16 cellular contexts compared by ENCODE assay signal in genomic region chr4:5378002-5378401, GRCh38.
DNase-seq lines count a peak whose midpoint lies in the region; ATAC-seq and TF ChIP-seq lines count a peak whose summit lies in the region.
"Had no signal": no experiment of that assay in that cellular context is flagged by ENCODE, and none has a peak within 500 bp of the region (broad histone marks: within the 10 kb centered on the region; RNA-seq: fewer than 3 reads in every experiment).

No MANE protein-coding gene starts in this region.

- H3K9me3 Mint-ChIP-seq in WTC11, result peaks cover 28% of the 10 kb centered on the region
- peaks cover 8% of the 10 kb centered on the region for H3K9me3 Mint-ChIP-seq in activated CD8-positive, alpha-beta T cell treated with anti-CD3 and anti-CD28 coated beads, Interleukin-2, amount 10 ng/mL, durations not matched to agents 7 days and 5 days (ENCODE audit: insufficient read depth)
- peaks cover 9 to 13% of the 10 kb centered on the region in 2 donors for H3K9me3 Mint-ChIP-seq in activated T-cell treated with anti-CD3 and anti-CD28 coated beads, Interleukin-2, amount 50 U/mL, for 72 hours

- no peak for ATAC-seq in WTC11
- no peak for ATAC-seq in activated CD8-positive, alpha-beta T cell treated with anti-CD3 and anti-CD28 coated beads, Interleukin-2, amount 10 ng/mL, durations not matched to agents 7 days and 5 days
- no peak for ATAC-seq in activated T-cell treated with anti-CD3 and anti-CD28 coated beads, Interleukin-2, amount 50 U/mL, for 72 hours (replicated peaks in 1 of 2)
- ATAC-seq: gastrocnemius medialis had no signal

- no peaks in the 10 kb centered on the region for H3K4me1 Mint-ChIP-seq in WTC11
- H3K4me1 Mint-ChIP-seq in activated CD8-positive, alpha-beta T cell treated with anti-CD3 and anti-CD28 coated beads, Interleukin-2, amount 10 ng/mL, durations not matched to agents 7 days and 5 days (ENCODE audit: low read depth), result no peaks in the 10 kb centered on the region
- no peaks in the 10 kb centered on the region for H3K4me1 Mint-ChIP-seq in activated T-cell treated with anti-CD3 and anti-CD28 coated beads, Interleukin-2, amount 50 U/mL, for 72 hours (ENCODE audit: low read depth)

- H3K36me3 Mint-ChIP-seq in WTC11, result peaks cover 9% of the 10 kb centered on the region; the same call in 1 of the 2 replicates
- no peaks in the 10 kb centered on the region for H3K36me3 Mint-ChIP-seq in activated CD8-positive, alpha-beta T cell treated with anti-CD3 and anti-CD28 coated beads, Interleukin-2, amount 10 ng/mL, durations not matched to agents 7 days and 5 days (ENCODE audit: low read depth)
- peaks cover 1% of the 10 kb centered on the region in 2 donors for H3K36me3 Mint-ChIP-seq in activated T-cell treated with anti-CD3 and anti-CD28 coated beads, Interleukin-2, amount 50 U/mL, for 72 hours (ENCODE audit: insufficient read depth in 2 of 2)

- no peak overlapping the region for H3K4me3 ChIP-seq in HFF-Myc (replicated peaks; ENCODE audit: low read depth, low read length)
- H3K4me3 ChIP-seq: gastrocnemius medialis, lung, prostate gland, thoracic aorta had no signal

- H3K4me3 Mint-ChIP-seq in WTC11, result no peak overlapping the region
- no peak overlapping the region for H3K4me3 Mint-ChIP-seq in activated CD8-positive, alpha-beta T cell treated with anti-CD3 and anti-CD28 coated beads, Interleukin-2, amount 10 ng/mL, durations not matched to agents 7 days and 5 days
- H3K4me3 Mint-ChIP-seq in activated T-cell treated with anti-CD3 and anti-CD28 coated beads, Interleukin-2, amount 50 U/mL, for 72 hours, result no peak overlapping the region

- H3K27me3 Mint-ChIP-seq in WTC11 (ENCODE audit: low read depth), result peaks cover 12% of the 10 kb centered on the region
- no peaks in the 10 kb centered on the region for H3K27me3 Mint-ChIP-seq in activated CD8-positive, alpha-beta T cell treated with anti-CD3 and anti-CD28 coated beads, Interleukin-2, amount 10 ng/mL, durations not matched to agents 7 days and 5 days (ENCODE audit: low read depth)
- H3K27me3 Mint-ChIP-seq in activated T-cell treated with anti-CD3 and anti-CD28 coated beads, Interleukin-2, amount 50 U/mL, for 72 hours (ENCODE audit: low read depth), result no peaks in the 10 kb centered on the region

- POLR2A ChIA-PET in WTC11 (lab: Charles Lee), result interaction anchor here (0.5 kb wide), 1 partner anchor 1312 kb away, joined by 4 read pairs; no protein-coding TSS in a partner anchor
- POLR2A ChIA-PET in activated CD8-positive, alpha-beta T cell treated with anti-CD3 and anti-CD28 coated beads, Interleukin-2, amount 10 ng/mL, durations not matched to agents 7 days and 5 days (lab: Charles Lee), result no interaction called here

- DNase-seq in DMS53 (lab: John Stamatoyannopoulos, UW) (peak; percentile 76), HFF-Myc (ENCODE audit: extremely low read depth, low read depth) (no peak), WTC11 (ENCODE audit: low spot score) (peak; percentile 36), lung microvascular endothelial cell (ENCODE audit: low read depth in 2 of 2) (peak; percentile 67 to 78), NCI-H510A (lab: John Stamatoyannopoulos, UW) (no peak)
- no peak for DNase-seq in activated CD8-positive, alpha-beta T cell treated with anti-CD3 and anti-CD28 coated beads, Interleukin-2, amount 10 ng/mL, durations not matched to agents 7 days and 5 days
- DNase-seq in activated T-cell treated with anti-CD3 and anti-CD28 coated beads, Interleukin-2, amount 50 U/mL, for 72 hours, result no peak
- DNase-seq: activated T-cell treated with anti-CD3 and anti-CD28 coated beads, Interleukin-2, amount 50 U/mL, for 1 hour; caudate nucleus; gastrocnemius medialis; GF-D8; NCI-H1092 treated with DMSO at 0.1 percent for 48 hours; T1000 had no signal

- TF ChIP-seq CTCF in HFF-Myc (IDR thresholded peaks at IDR 0.05; ENCODE audit: low read depth, low read length, missing control alignments), result peak; percentile 39
- TF ChIP-seq CTCF in WTC11 (IDR thresholded peaks at IDR 0.05), result no peak

- CTCF ChIA-PET in WTC11 (lab: Charles Lee), result no interaction called here
- CTCF ChIA-PET in activated CD8-positive, alpha-beta T cell treated with anti-CD3 and anti-CD28 coated beads, Interleukin-2, amount 10 ng/mL, durations not matched to agents 7 days and 5 days (lab: Charles Lee), result no interaction called here

- H3K27ac Mint-ChIP-seq in WTC11, result no peak overlapping the region
- no peak overlapping the region for H3K27ac Mint-ChIP-seq in activated CD8-positive, alpha-beta T cell treated with anti-CD3 and anti-CD28 coated beads, Interleukin-2, amount 10 ng/mL, durations not matched to agents 7 days and 5 days
- H3K27ac Mint-ChIP-seq in activated T-cell treated with anti-CD3 and anti-CD28 coated beads, Interleukin-2, amount 50 U/mL, for 72 hours, result no peak overlapping the region

TF ChIP-seq in WTC11, 78 proteins besides CTCF, POLR2A, EP300 and RAD21:
- TF ChIP-seq ATF1 (CRISPR knock-in tag; IDR thresholded peaks at IDR 0.05), result no peak
- TF ChIP-seq USF2 (CRISPR knock-in tag; IDR thresholded peaks at IDR 0.05), result no peak
- no peak for TF ChIP-seq ERG (CRISPR knock-in tag; IDR thresholded peaks at IDR 0.05)
- no peak for TF ChIP-seq ZNF138 (CRISPR knock-in tag; conservative IDR thresholded peaks at IDR 0.05)
- TF ChIP-seq TEAD4 (CRISPR knock-in tag; IDR thresholded peaks at IDR 0.05), result no peak
- no peak for TF ChIP-seq NFATC4 (CRISPR knock-in tag; IDR thresholded peaks at IDR 0.05)
- no peak for TF ChIP-seq E2F5 (CRISPR knock-in tag; IDR thresholded peaks at IDR 0.05)
- TF ChIP-seq SMAD3 (CRISPR knock-in tag; IDR thresholded peaks at IDR 0.05; ENCODE audit: borderline replicate concordance), result no peak
- TF ChIP-seq RORB (CRISPR knock-in tag; IDR thresholded peaks at IDR 0.05), result no peak
- no peak for TF ChIP-seq MLX (CRISPR knock-in tag; IDR thresholded peaks at IDR 0.05)
- TF ChIP-seq MXD4 (CRISPR knock-in tag; IDR thresholded peaks at IDR 0.05; ENCODE audit: borderline replicate concordance), result no peak
- no peak for TF ChIP-seq ZNF396 (CRISPR knock-in tag; IDR thresholded peaks at IDR 0.05; ENCODE audit: borderline replicate concordance)
- TF ChIP-seq CREM (CRISPR knock-in tag; IDR thresholded peaks at IDR 0.05), result no peak
- no peak for TF ChIP-seq NR1H2 (CRISPR knock-in tag; IDR thresholded peaks at IDR 0.05)
TF ChIP-seq in WTC11: peak in this region for 0.

Comparison
In these comparisons a context has a peak if more than half of its experiments do, and no peak if none do; other contexts are left out.
1. DNase-seq: peak in DMS53 (single experiment), WTC11 (single experiment) and lung microvascular endothelial cell (2 of 2); none in HFF-Myc (single experiment), activated CD8-positive, alpha-beta T cell treated with anti-CD3 and anti-CD28 coated beads, Interleukin-2, amount 10 ng/mL, durations not matched to agents 7 days and 5 days (single experiment), activated T-cell treated with anti-CD3 and anti-CD28 coated beads, Interleukin-2, amount 50 U/mL, for 72 hours (0 of 2) and NCI-H510A (single experiment).